ENCODE assay signal across 13 cellular contexts in genomic region chr22:23256138-23256932, GRCh38.
A peak's percentile ranks its signal among the peaks of the same experiment; 100 is the strongest.
DNase-seq lines count a peak whose midpoint lies in the region; ATAC-seq, FAIRE-seq and TF ChIP-seq lines count a peak whose summit lies in the region.
"Had no signal": no experiment of that assay in that cellular context is flagged by ENCODE, and none has a peak within 500 bp of the region (broad histone marks: within the 10 kb centered on the region; RNA-seq: fewer than 3 reads in every experiment).

No MANE protein-coding gene starts in this region.

- H3K4me3 ChIP-seq in ascending aorta: no peak overlapping the region
- H3K4me3 ChIP-seq in HepG2 (replicated peaks in 1 of 3; ENCODE audit: insufficient read depth in 1 of 3, low read depth in 2 of 3, low read length in 3 of 3): no peak overlapping the region
- peak overlapping the region in 1 of 2 donors; percentile 8 for H3K4me3 ChIP-seq in stomach smooth muscle (ENCODE audit: low read length in 2 of 2)
- H3K4me3 ChIP-seq: BLaER1 treated with 17β-estradiol and CSF1 and Interleukin-3, amounts not matched to agents 10 nM and 100 nM had no signal

- H3K9me3 ChIP-seq in ascending aorta (no peaks in the 10 kb centered on the region), HepG2 (ENCODE audit: low read length) (no peaks in the 10 kb centered on the region), stomach smooth muscle (ENCODE audit: control insufficient read depth in 2 of 2, low read length in 2 of 2) (no peaks in the 10 kb centered on the region)
- H3K9me3 ChIP-seq: BLaER1 treated with 17β-estradiol and CSF1 and Interleukin-3, amounts not matched to agents 10 nM and 100 nM had no signal

- peaks cover 18% of the 10 kb centered on the region for H3K4me1 Mint-ChIP-seq in HFFc6 (ENCODE audit: low read depth)

- no peak overlapping the region for H3K4me2 ChIP-seq in HepG2 (ENCODE audit: low read depth, low read length)
- H3K4me2 ChIP-seq: KMS-11 had no signal

- TF ChIP-seq CTCF in HFFc6 (IDR thresholded peaks at IDR 0.05) (no peak), ascending aorta (IDR thresholded peaks at IDR 0.05) (no peak), HepG2 (CRISPR knock-in tag; IDR thresholded peaks at IDR 0.05) (no peak)

- H3K9ac ChIP-seq in HepG2 (ENCODE audit: insufficient read depth, low read depth, low read length): 0 out of 2 replicates have a peak overlapping the region, but pooled peaks have one; percentile 0
- H3K9ac ChIP-seq in stomach smooth muscle (ENCODE audit: low read length in 2 of 2): peak overlapping the region in 1 of 2 donors; percentile 2
- H3K9ac ChIP-seq: KMS-11 had no signal

- CTCF ChIA-PET in HepG2 (lab: Yijun Ruan, JAX; ENCODE audit: low intra/inter-chr PET ratio, low total read pairs): no interaction called here

- H4K20me1 ChIP-seq in HepG2 (ENCODE audit: insufficient read depth, low read length): peaks cover 2% of the 10 kb centered on the region; the same call in 1 of the 2 replicates

- H3K27me3 ChIP-seq in ascending aorta: no peaks in the 10 kb centered on the region
- H3K27me3 ChIP-seq in HepG2 (ENCODE audit: control insufficient read depth in 1 of 2, insufficient read depth in 2 of 2, low read length in 2 of 2): no peaks in the 10 kb centered on the region
- H3K27me3 ChIP-seq in stomach smooth muscle (ENCODE audit: control insufficient read depth in 1 of 2, insufficient read depth in 2 of 2, low read length in 2 of 2): no peaks in the 10 kb centered on the region
- H3K27me3 ChIP-seq: BLaER1 treated with 17β-estradiol and CSF1 and Interleukin-3, amounts not matched to agents 10 nM and 100 nM had no signal

- H3K27ac ChIP-seq in ascending aorta (peak overlapping the region; percentile 82 to 90), HepG2 (ENCODE audit: extremely low read length, insufficient read depth, low read length) (no peak overlapping the region), stomach smooth muscle (ENCODE audit: low read length) (peak overlapping the region; percentile 64)
- H3K27ac ChIP-seq: BLaER1 treated with 17β-estradiol and CSF1 and Interleukin-3, amounts not matched to agents 10 nM and 100 nM; KMS-11 had no signal

- H3K27ac Mint-ChIP-seq in HFFc6: peak overlapping the region; percentile 33

- in situ Hi-C loops in HepG2 (cut with HindIII; ENCODE audit: extremely low pct_ligation_motif_present, low pct_unique_long_range_greater_than_20kb): no loop called here

- H3K4me3 Mint-ChIP-seq in HFFc6: no peak overlapping the region

- 73% methylated on average over 4 of the region's 10 CpGs for WGBS in HepG2 (ENCODE audit: low lambda C conversion rate)

- POLR2A ChIA-PET in HepG2 (lab: Yijun Ruan, JAX): no interaction called here

- peaks cover 9 to 32% of the 10 kb centered on the region in 2 donors for H3K36me3 ChIP-seq in ascending aorta
- peaks cover 26 to 79% of the 10 kb centered on the region in 2 experiments for H3K36me3 ChIP-seq in HepG2 (replicated peaks in 1 of 2; ENCODE audit: control insufficient read depth in 1 of 2, insufficient read depth in 2 of 2, low read length in 2 of 2)
- H3K36me3 ChIP-seq in stomach smooth muscle (ENCODE audit: control insufficient read depth in 2 of 2, insufficient read depth in 2 of 2, low read length in 2 of 2): peaks cover 19 to 28% of the 10 kb centered on the region in 2 donors

- TF ChIP-seq RAD21 in HepG2 (CRISPR knock-in tag; IDR thresholded peaks at IDR 0.05): no peak

- H3K79me2 ChIP-seq in HepG2 (ENCODE audit: insufficient read depth, low read length): peaks cover 15% of the 10 kb centered on the region

- no peak overlapping the region for H2AFZ ChIP-seq in HepG2 (ENCODE audit: low read length)

- no peak for FAIRE-seq in HepG2 (lab: Jason Lieb, UNC)
- FAIRE-seq: endometrium had no signal

- H3K9me3 Mint-ChIP-seq in HFFc6: no peaks in the 10 kb centered on the region

- H3K4me1 ChIP-seq in ascending aorta: peaks cover 12 to 35% of the 10 kb centered on the region in 2 donors
- peaks cover 23% of the 10 kb centered on the region for H3K4me1 ChIP-seq in HepG2 (ENCODE audit: insufficient read depth, low read length)
- peaks cover 26% of the 10 kb centered on the region for H3K4me1 ChIP-seq in stomach smooth muscle (ENCODE audit: control insufficient read depth, insufficient read depth, low read length)

- ATAC-seq in HepG2: no peak
- ATAC-seq in HG03097 (IDR thresholded peaks at IDR 0.05; ENCODE audit: low FRiP score, unreplicated experiment): no peak

- intact Hi-C loops in ascending aorta (cut with DNase I) (loop anchor here (2.0 kb wide), 3 partner anchors 26 to 52 kb away; no protein-coding TSS in a partner anchor), HepG2 (cut with micrococcal nuclease; ENCODE audit: unreplicated experiment) (no loop called here)

- TF ChIP-seq EP300 in HepG2 (IDR thresholded peaks at IDR 0.05; ENCODE audit: low read depth in 2 of 2, low read length in 2 of 2) (no peak), HepG2 (CRISPR knock-in tag; IDR thresholded peaks at IDR 0.05; ENCODE audit: borderline replicate concordance) (no peak)

- H3K36me3 Mint-ChIP-seq in HFFc6 (ENCODE audit: low read depth): no peaks in the 10 kb centered on the region; the same call in 1 of the 2 replicates

- H3K27me3 Mint-ChIP-seq in HFFc6 (ENCODE audit: insufficient read depth): peaks cover 3% of the 10 kb centered on the region; the same call in 1 of the 2 replicates

- DNase-seq in HFFc6: no peak
- DNase-seq in ascending aorta (ENCODE audit: low spot score in 2 of 2): no peak
- DNase-seq in HepG2 (ENCODE audit: low spot score): no peak
- DNase-seq in SK-N-DZ (ENCODE audit: low spot score): no peak
- DNase-seq in iPS-NIHi11 (ENCODE audit: low spot score): no peak
- no peak for DNase-seq in NCI-H187 (lab: John Stamatoyannopoulos, UW)
- DNase-seq: hypothalamus, T-helper 9 cell had no signal

- no TSS peak for BruUV-seq in HepG2 (replicated peaks; lab: Mats Ljungman, UMichigan)

- no peak for TF ChIP-seq POLR2A in HepG2 (IDR thresholded peaks at IDR 0.05; ENCODE audit: insufficient read depth in 1 of 2, low read depth in 2 of 2, low read length in 2 of 2)

TF ChIP-seq in HepG2, 621 proteins besides CTCF, POLR2A, EP300 and RAD21 (continues in another document):
- no peak for TF ChIP-seq ZNF724P (CRISPR knock-in tag; IDR thresholded peaks at IDR 0.05; ENCODE audit: borderline replicate concordance)
- no peak for TF ChIP-seq ATF7-NPFF (CRISPR knock-in tag; IDR thresholded peaks at IDR 0.05; ENCODE audit: low read depth)
- TF ChIP-seq THAP7 (CRISPR knock-in tag; IDR thresholded peaks at IDR 0.05): no peak
- no peak for TF ChIP-seq ZFP41 (CRISPR knock-in tag; IDR thresholded peaks at IDR 0.05; ENCODE audit: borderline replicate concordance)
- no peak for TF ChIP-seq RNF2 (conservative IDR thresholded peaks at IDR 0.05; ENCODE audit: low read depth)
- no peak for TF ChIP-seq REST (IDR thresholded peaks at IDR 0.05; ENCODE audit: borderline replicate concordance in 1 of 2, low read depth in 1 of 2, low read length in 2 of 2)
- TF ChIP-seq ZNF790 (CRISPR knock-in tag; IDR thresholded peaks at IDR 0.05; ENCODE audit: borderline replicate concordance): no peak
- no peak for TF ChIP-seq LCORL (IDR thresholded peaks at IDR 0.05)
- TF ChIP-seq LCORL (CRISPR knock-in tag; IDR thresholded peaks at IDR 0.05): no peak
- no peak for TF ChIP-seq ZNF570 (CRISPR knock-in tag; IDR thresholded peaks at IDR 0.05; ENCODE audit: borderline replicate concordance)
- TF ChIP-seq ZNF572 (CRISPR knock-in tag; IDR thresholded peaks at IDR 0.05): no peak
- TF ChIP-seq ZNF597 (CRISPR knock-in tag; IDR thresholded peaks at IDR 0.05): no peak
